Comparison of ENCODE assay signal across 15 cellular contexts in the genomic region with DNA sequence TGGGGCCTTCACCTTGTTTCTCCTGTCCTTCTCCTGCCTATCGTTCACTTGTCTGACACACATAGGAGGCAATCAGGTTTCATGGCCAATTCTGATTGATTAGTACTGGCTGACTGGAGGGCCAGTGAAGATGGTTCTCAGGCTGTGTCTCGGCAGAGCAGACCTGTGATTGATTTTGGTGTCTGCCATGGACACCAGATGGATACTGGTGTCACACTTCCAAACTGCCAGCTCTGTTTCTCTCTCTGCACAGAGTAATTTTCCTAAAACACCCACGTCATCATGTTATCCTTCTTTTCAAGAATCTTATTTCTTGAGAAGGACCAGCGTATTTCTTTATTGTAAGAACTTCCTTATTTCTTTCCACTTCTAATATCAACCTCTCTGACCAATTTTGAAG.
DNase-seq lines count a peak whose midpoint lies in the region; ATAC-seq, FAIRE-seq and TF ChIP-seq lines count a peak whose summit lies in the region.
"Had no signal": no experiment of that assay in that cellular context is flagged by ENCODE, and none has a peak within 500 bp of the region (broad histone marks: within the 10 kb centered on the region; RNA-seq: fewer than 3 reads in every experiment).

No MANE protein-coding gene starts in this region.

- no peak for DNase-seq in CD4-positive, alpha-beta memory T cell
- DNase-seq in GM19239 (ENCODE audit: insufficient read length, low spot score) (no peak), testis (no peak), Calu3 (no peak)
- DNase-seq in naive thymus-derived CD4-positive, alpha-beta T cell, result no peak
- DNase-seq: DND-41, KBM-7, MV-4-11, NCI-H1694 treated with DMSO at 0.1 percent for 48 hours, Peyer's patch had no signal

- H3K9me3 ChIP-seq in CD4-positive, alpha-beta memory T cell (ENCODE audit: control insufficient read depth in 1 of 2, low read length in 2 of 2), result no peaks in the 10 kb centered on the region
- no peaks in the 10 kb centered on the region for H3K9me3 ChIP-seq in naive thymus-derived CD4-positive, alpha-beta T cell (ENCODE audit: control insufficient read depth in 2 of 3, low read length in 3 of 3)
- no peaks in the 10 kb centered on the region for H3K9me3 ChIP-seq in testis
- H3K9me3 ChIP-seq: BLaER1 treated with 17β-estradiol and CSF1 and Interleukin-3, amounts not matched to agents 10 nM and 100 nM; Peyer's patch had no signal

- 68 to 71% methylated on average over 4 of the region's 4 CpGs for WGBS in testis, 2 donors

- H3K27ac Mint-ChIP-seq in CD4-positive, alpha-beta memory T cell, result peak overlapping the region; percentile 71 to 95 (median 87)
- H3K27ac Mint-ChIP-seq in brain, result peak overlapping the region in 3 of 5 experiments; percentile 1 to 29 (median 27)
- H3K27ac Mint-ChIP-seq in naive thymus-derived CD4-positive, alpha-beta T cell, result peak overlapping the region in 8 of 9 donors; percentile 25 to 88 (median 82)
- H3K27ac Mint-ChIP-seq in Calu3 (ENCODE audit: unreplicated experiment), result no peak overlapping the region

- no peak for ATAC-seq in naive thymus-derived CD4-positive, alpha-beta T cell
- ATAC-seq in GM18511 (IDR thresholded peaks at IDR 0.05; ENCODE audit: unreplicated experiment), result no peak
- ATAC-seq: Right ventricle myocardium inferior had no signal

- H3K36me3 ChIP-seq in CD4-positive, alpha-beta memory T cell (ENCODE audit: insufficient read depth, low read length), result no peaks in the 10 kb centered on the region
- H3K36me3 ChIP-seq in naive thymus-derived CD4-positive, alpha-beta T cell (ENCODE audit: control insufficient read depth in 2 of 3, insufficient read depth in 3 of 3, low read length in 3 of 3), result no peaks in the 10 kb centered on the region
- no peaks in the 10 kb centered on the region for H3K36me3 ChIP-seq in testis (ENCODE audit: low read depth, missing control alignments)
- H3K36me3 ChIP-seq: BLaER1 treated with 17β-estradiol and CSF1 and Interleukin-3, amounts not matched to agents 10 nM and 100 nM had no signal

- peaks cover 46 to 75% (median 51%) of the 10 kb centered on the region in 4 donors for H3K4me1 Mint-ChIP-seq in CD4-positive, alpha-beta memory T cell
- H3K4me1 Mint-ChIP-seq in brain (peaks cover 41% of the 10 kb centered on the region), Calu3 (ENCODE audit: low read depth, unreplicated experiment) (no peaks in the 10 kb centered on the region)
- peaks cover 12 to 71% (median 64%) of the 10 kb centered on the region in 7 donors for H3K4me1 Mint-ChIP-seq in naive thymus-derived CD4-positive, alpha-beta T cell

- no peaks in the 10 kb centered on the region for H3K27me3 ChIP-seq in CD4-positive, alpha-beta memory T cell (ENCODE audit: insufficient read depth, low read length)
- H3K27me3 ChIP-seq in naive thymus-derived CD4-positive, alpha-beta T cell (ENCODE audit: control insufficient read depth in 2 of 2, insufficient read depth in 2 of 2, low read length in 2 of 2), result no peaks in the 10 kb centered on the region
- H3K27me3 ChIP-seq in testis, result no peaks in the 10 kb centered on the region
- H3K27me3 ChIP-seq: BLaER1 treated with 17β-estradiol and CSF1 and Interleukin-3, amounts not matched to agents 10 nM and 100 nM; Peyer's patch had no signal

- peak overlapping the region; percentile 54 for H3K27ac ChIP-seq in CD4-positive, alpha-beta memory T cell (ENCODE audit: low read depth, low read length)
- H3K27ac ChIP-seq in naive thymus-derived CD4-positive, alpha-beta T cell (ENCODE audit: low read depth, low read length), result no peak overlapping the region
- no peak overlapping the region for H3K27ac ChIP-seq in testis
- H3K27ac ChIP-seq: BLaER1 treated with 17β-estradiol and CSF1 and Interleukin-3, amounts not matched to agents 10 nM and 100 nM had no signal

- FAIRE-seq in GM19239 (lab: Jason Lieb, UNC), result peak; percentile 72
- FAIRE-seq: H1 had no signal

- H3K4me3 ChIP-seq in CD4-positive, alpha-beta memory T cell (ENCODE audit: low read length in 2 of 2), result no peak overlapping the region
- no peak overlapping the region for H3K4me3 ChIP-seq in naive thymus-derived CD4-positive, alpha-beta T cell (ENCODE audit: low read length)
- no peak overlapping the region for H3K4me3 ChIP-seq in testis
- H3K4me3 ChIP-seq: BLaER1 treated with 17β-estradiol and CSF1 and Interleukin-3, amounts not matched to agents 10 nM and 100 nM; Peyer's patch had no signal

- TF ChIP-seq CTCF in brain (conservative IDR thresholded peaks at IDR 0.05), result no peak
- TF ChIP-seq CTCF in testis (IDR thresholded peaks at IDR 0.05), result no peak
- TF ChIP-seq CTCF in Calu3 (IDR thresholded peaks at IDR 0.05; ENCODE audit: unreplicated experiment), result no peak

- TF ChIP-seq POLR2A in testis (IDR thresholded peaks at IDR 0.05), result no peak

- CTCF ChIA-PET in CD4-positive, alpha-beta memory T cell (lab: Charles Lee; ENCODE audit: partially characterized antibody), result interaction anchor here (0.8 kb wide), 1 partner anchor 19 kb away, joined by 3 read pairs; no protein-coding TSS in a partner anchor
- CTCF ChIA-PET in naive thymus-derived CD4-positive, alpha-beta T cell (lab: Charles Lee), result no interaction called here
- CTCF ChIA-PET in Calu3 (lab: Charles Lee), result no interaction called here

- intact Hi-C loops in CD4-positive, alpha-beta memory T cell (cut with micrococcal nuclease), result no loop called here
- intact Hi-C loops in naive thymus-derived CD4-positive, alpha-beta T cell (cut with micrococcal nuclease), result no loop called here
- intact Hi-C loops in testis (cut with DNase I; ENCODE audit: low total_unique reads), result no loop called here
- intact Hi-C loops in Calu3 (cut with micrococcal nuclease; ENCODE audit: unreplicated experiment), result no loop called here

- peak overlapping the region in 3 of 8 donors; percentile 3 to 59 (median 41) for H3K4me3 Mint-ChIP-seq in CD4-positive, alpha-beta memory T cell
- H3K4me3 Mint-ChIP-seq in brain (no peak overlapping the region), Calu3 (ENCODE audit: low read depth, unreplicated experiment) (no peak overlapping the region)
- H3K4me3 Mint-ChIP-seq in naive thymus-derived CD4-positive, alpha-beta T cell, result peak overlapping the region in 4 of 10 donors; percentile 1 to 68 (median 34)

- no peaks in the 10 kb centered on the region for H3K27me3 Mint-ChIP-seq in CD4-positive, alpha-beta memory T cell
- no peaks in the 10 kb centered on the region for H3K27me3 Mint-ChIP-seq in brain
- H3K27me3 Mint-ChIP-seq in naive thymus-derived CD4-positive, alpha-beta T cell, result no peaks in the 10 kb centered on the region
- H3K27me3 Mint-ChIP-seq in Calu3 (ENCODE audit: unreplicated experiment), result no peaks in the 10 kb centered on the region

- peaks cover 84% of the 10 kb centered on the region for H3K4me1 ChIP-seq in CD4-positive, alpha-beta memory T cell (ENCODE audit: insufficient read depth, low read length)
- H3K4me1 ChIP-seq in naive thymus-derived CD4-positive, alpha-beta T cell (ENCODE audit: control insufficient read depth in 2 of 2, insufficient read depth in 2 of 2, low read length in 2 of 2), result peaks cover 9 to 18% of the 10 kb centered on the region in 2 donors
- H3K4me1 ChIP-seq in testis, result peaks cover 10% of the 10 kb centered on the region

- no TSS peak for BruUV-seq in Calu3 (replicated peaks; lab: Mats Ljungman, UMichigan)

- POLR2A ChIA-PET in CD4-positive, alpha-beta memory T cell (lab: Charles Lee; ENCODE audit: partially characterized antibody), result interaction anchor here (0.5 to 1.2 kb wide), 3 partner anchors 12 to 45 kb away, joined by 3 to 4 read pairs (median 3); no protein-coding TSS in a partner anchor
- POLR2A ChIA-PET in naive thymus-derived CD4-positive, alpha-beta T cell (lab: Charles Lee), result interaction anchor here (0.7 to 3.5 kb wide), 3 partner anchors 10 to 25 kb away, joined by 3 to 13 read pairs (median 4); no protein-coding TSS in a partner anchor

- no peaks in the 10 kb centered on the region for H3K9me3 Mint-ChIP-seq in CD4-positive, alpha-beta memory T cell
- H3K9me3 Mint-ChIP-seq in brain (peaks cover 0 to 2% (median 0%) of the 10 kb centered on the region in 5 experiments), Calu3 (ENCODE audit: low read depth, unreplicated experiment) (no peaks in the 10 kb centered on the region)
- H3K9me3 Mint-ChIP-seq in naive thymus-derived CD4-positive, alpha-beta T cell, result no peaks in the 10 kb centered on the region

- no peaks in the 10 kb centered on the region for H3K36me3 Mint-ChIP-seq in CD4-positive, alpha-beta memory T cell
- H3K36me3 Mint-ChIP-seq in brain (no peaks in the 10 kb centered on the region), Calu3 (ENCODE audit: insufficient read depth, unreplicated experiment) (no peaks in the 10 kb centered on the region)
- peaks cover 0 to 3% (median 0%) of the 10 kb centered on the region in 5 donors for H3K36me3 Mint-ChIP-seq in naive thymus-derived CD4-positive, alpha-beta T cell
